11 cellular contexts compared by ENCODE assay signal in the genomic region with DNA sequence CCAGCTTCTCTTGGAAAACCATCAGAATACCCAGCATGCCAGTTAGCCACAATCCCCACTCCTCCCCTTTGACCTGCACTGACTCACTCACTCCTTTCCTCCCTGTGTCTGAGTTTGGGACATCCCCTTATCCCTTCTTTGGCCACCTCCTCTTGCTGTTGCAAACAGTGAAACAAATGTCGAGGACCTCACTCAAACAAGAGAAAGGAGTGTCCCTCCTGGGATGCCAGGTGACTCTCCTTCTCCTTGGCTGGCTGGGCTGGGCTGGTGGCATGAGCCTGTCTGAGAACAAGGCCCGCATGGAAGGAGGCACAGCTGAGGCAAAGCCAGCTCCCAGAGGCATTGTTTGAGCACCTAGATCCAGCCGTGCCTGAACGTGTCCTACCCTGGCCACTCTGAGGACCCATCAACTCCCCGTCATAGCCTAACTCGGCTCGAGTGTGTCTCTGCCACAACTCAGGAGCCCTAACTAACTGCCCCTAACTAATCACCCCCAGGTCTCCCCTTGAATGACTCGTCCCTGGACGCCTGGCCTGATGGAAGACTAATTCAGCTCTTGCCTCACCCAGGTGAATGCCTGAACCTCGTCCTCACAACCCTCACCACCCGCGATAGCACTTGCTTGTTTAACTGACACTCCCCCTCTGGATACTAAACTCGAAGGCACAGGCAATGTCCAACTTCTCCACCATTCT. TPM values are rescaled to one million over a fixed set of nuclear protein-coding genes. Genes with fewer than 3 reads are reported as not detected.
A peak's percentile ranks its signal among the peaks of the same experiment; 100 is the strongest.
DNase-seq lines count a peak whose midpoint lies in the region; ATAC-seq and TF ChIP-seq lines count a peak whose summit lies in the region.
"Had no signal": no experiment of that assay in that cellular context is flagged by ENCODE, and none has a peak within 500 bp of the region (broad histone marks: within the 10 kb centered on the region; RNA-seq: fewer than 3 reads in every experiment).

No MANE protein-coding gene starts in this region.

- no peaks in the 10 kb centered on the region for H3K27me3 ChIP-seq in CD8-positive, alpha-beta T cell (ENCODE audit: insufficient read depth, low read length)
- H3K27me3 ChIP-seq in RWPE2 (ENCODE audit: insufficient read depth, poor library complexity, severe bottlenecking) (no peaks in the 10 kb centered on the region), esophagus muscularis mucosa (no peaks in the 10 kb centered on the region), psoas muscle (ENCODE audit: insufficient read depth in 3 of 3, low read length in 2 of 3) (no peaks in the 10 kb centered on the region), spleen (replicated peaks in 1 of 7) (no peaks in the 10 kb centered on the region)

- no peak for TF ChIP-seq EP300 in esophagus muscularis mucosa (IDR thresholded peaks at IDR 0.05)

- H3K36me3 ChIP-seq in CD8-positive, alpha-beta T cell (ENCODE audit: insufficient read depth, low read length), result no peaks in the 10 kb centered on the region
- H3K36me3 ChIP-seq in RWPE2 (ENCODE audit: low read depth), result no peaks in the 10 kb centered on the region
- peaks cover 0 to 8% (median 3%) of the 10 kb centered on the region in 4 donors for H3K36me3 ChIP-seq in esophagus muscularis mucosa
- no peaks in the 10 kb centered on the region for H3K36me3 ChIP-seq in psoas muscle (ENCODE audit: insufficient read depth in 1 of 2, low read depth in 1 of 2)
- H3K36me3 ChIP-seq in spleen, result peaks cover 0 to 45% (median 0%) of the 10 kb centered on the region in 6 donors

- 80% methylated on average over 12 of the region's 13 CpGs for WGBS in esophagus muscularis mucosa
- 76 to 89% (median 76%) methylated on average over 13 of the region's 13 CpGs for WGBS in psoas muscle, 3 donors
- 81 to 97% (median 84%) methylated on average over 13 of the region's 13 CpGs for WGBS in spleen, 5 donors

- H3K4me3 ChIP-seq in CD8-positive, alpha-beta T cell (ENCODE audit: low read depth, low read length), result no peak overlapping the region
- H3K4me3 ChIP-seq in RWPE2 (ENCODE audit: severe bottlenecking), result no peak overlapping the region
- no peak overlapping the region for H3K4me3 ChIP-seq in esophagus muscularis mucosa
- H3K4me3 ChIP-seq in psoas muscle, result no peak overlapping the region
- no peak overlapping the region for H3K4me3 ChIP-seq in spleen

- no peak for TF ChIP-seq CTCF in CD8-positive, alpha-beta T cell (IDR thresholded peaks at IDR 0.05)
- TF ChIP-seq CTCF in RWPE2 (IDR thresholded peaks at IDR 0.05; ENCODE audit: poor library complexity, severe bottlenecking), result no peak
- no peak for TF ChIP-seq CTCF in esophagus muscularis mucosa (IDR thresholded peaks at IDR 0.05)
- TF ChIP-seq CTCF in psoas muscle (IDR thresholded peaks at IDR 0.05), result no peak
- TF ChIP-seq CTCF in spleen (IDR thresholded peaks at IDR 0.05 in 8 of 11, conservative IDR thresholded peaks at IDR 0.05 in 3 of 11), result no peak

- TF ChIP-seq POLR2A in esophagus muscularis mucosa (IDR thresholded peaks at IDR 0.05; ENCODE audit: low read depth) (no peak), spleen (IDR thresholded peaks at IDR 0.05) (no peak)

- no peaks in the 10 kb centered on the region for H3K9me3 Mint-ChIP-seq in CD8-positive, alpha-beta T cell
- no peaks in the 10 kb centered on the region for H3K9me3 Mint-ChIP-seq in activated CD4-positive, alpha-beta T cell treated with anti-CD3 and anti-CD28 coated beads, Interleukin-2, amount 10 ng/mL, durations not matched to agents 24 days and 14 days
- H3K9me3 Mint-ChIP-seq: activated naive CD4-positive, alpha-beta T cell treated with anti-CD3 and anti-CD28 coated beads for 36 hours; T-cell had no signal

- H3K27ac Mint-ChIP-seq in CD8-positive, alpha-beta T cell, result peak overlapping the region; percentile 4
- no peak overlapping the region for H3K27ac Mint-ChIP-seq in activated CD4-positive, alpha-beta T cell treated with anti-CD3 and anti-CD28 coated beads, Interleukin-2, amount 10 ng/mL, durations not matched to agents 24 days and 14 days
- H3K27ac Mint-ChIP-seq: activated naive CD4-positive, alpha-beta T cell treated with anti-CD3 and anti-CD28 coated beads for 36 hours had no signal

- H3K4me1 Mint-ChIP-seq in CD8-positive, alpha-beta T cell (ENCODE audit: low read depth), result peaks cover 29% of the 10 kb centered on the region
- peaks cover 9% of the 10 kb centered on the region for H3K4me1 Mint-ChIP-seq in activated CD4-positive, alpha-beta T cell treated with anti-CD3 and anti-CD28 coated beads, Interleukin-2, amount 10 ng/mL, durations not matched to agents 24 days and 14 days

- CTCF ChIA-PET in CD8-positive, alpha-beta T cell (lab: Charles Lee), result no interaction called here

- ATAC-seq in CD8-positive, alpha-beta T cell, result no peak
- ATAC-seq in RWPE2 (ENCODE audit: low read depth) (peak; percentile 35; the same call in 2 of the 3 replicates), psoas muscle (peak in 1 of 4 donors; percentile 19), GM21360 (IDR thresholded peaks at IDR 0.05; ENCODE audit: unreplicated experiment) (no peak)
- ATAC-seq: T-cell had no signal

- no peaks in the 10 kb centered on the region for H3K9me3 ChIP-seq in CD8-positive, alpha-beta T cell (ENCODE audit: low read length)
- no peaks in the 10 kb centered on the region for H3K9me3 ChIP-seq in RWPE2 (ENCODE audit: severe bottlenecking)
- no peaks in the 10 kb centered on the region for H3K9me3 ChIP-seq in esophagus muscularis mucosa
- no peaks in the 10 kb centered on the region for H3K9me3 ChIP-seq in psoas muscle
- H3K9me3 ChIP-seq in spleen, result no peaks in the 10 kb centered on the region

- intact Hi-C loops in CD8-positive, alpha-beta T cell (cut with DNase I, micrococcal nuclease), result no loop called here
- intact Hi-C loops in esophagus muscularis mucosa (cut with DNase I) (loop anchor here (5.0 kb wide), 1 partner anchor 38 kb away; no protein-coding TSS in a partner anchor), psoas muscle (cut with DNase I) (loop anchor here in 1 of 2 donors (5.0 kb wide), 1 partner anchor 238 kb away; no protein-coding TSS in a partner anchor), spleen (cut with DNase I; ENCODE audit: low total_unique reads) (no loop called here)
- intact Hi-C loops in activated CD4-positive, alpha-beta T cell treated with anti-CD3 and anti-CD28 coated beads, Interleukin-2, amount 10 ng/mL, durations not matched to agents 24 days and 14 days (cut with micrococcal nuclease), result no loop called here

- no peaks in the 10 kb centered on the region for H3K27me3 Mint-ChIP-seq in CD8-positive, alpha-beta T cell (ENCODE audit: low read depth)
- no peaks in the 10 kb centered on the region for H3K27me3 Mint-ChIP-seq in activated CD4-positive, alpha-beta T cell treated with anti-CD3 and anti-CD28 coated beads, Interleukin-2, amount 10 ng/mL, durations not matched to agents 24 days and 14 days
- H3K27me3 Mint-ChIP-seq: T-cell had no signal

- no peak for DNase-seq in CD8-positive, alpha-beta T cell
- DNase-seq in RWPE2 (ENCODE audit: low spot score), result no peak
- no peak for DNase-seq in esophagus muscularis mucosa (ENCODE audit: extremely low spot score)
- DNase-seq in psoas muscle, result no peak
- DNase-seq in activated CD4-positive, alpha-beta T cell treated with anti-CD3 and anti-CD28 coated beads, Interleukin-2, amount 10 ng/mL, durations not matched to agents 24 days and 14 days, result no peak
- no peak for DNase-seq in middle frontal gyrus (ENCODE audit: extremely low spot score, low spot score)
- no peak for DNase-seq in spleen
- DNase-seq: activated naive CD4-positive, alpha-beta T cell treated with anti-CD3 and anti-CD28 coated beads for 36 hours; NCI-H1930; T-cell had no signal

- no peak overlapping the region for H3K27ac ChIP-seq in CD8-positive, alpha-beta T cell (ENCODE audit: low read depth, low read length)
- peak overlapping the region; percentile 97 for H3K27ac ChIP-seq in RWPE2 (ENCODE audit: poor library complexity, severe bottlenecking)
- H3K27ac ChIP-seq in esophagus muscularis mucosa (replicated peaks in 1 of 4), result peak overlapping the region; percentile 48 to 98 (median 56)
- peak overlapping the region; percentile 76 for H3K27ac ChIP-seq in psoas muscle
- H3K27ac ChIP-seq in spleen, result no peak overlapping the region

- POLR2A ChIA-PET in CD8-positive, alpha-beta T cell (lab: Charles Lee), result no interaction called here

- H3K4me1 ChIP-seq in CD8-positive, alpha-beta T cell (ENCODE audit: insufficient read depth, low read length), result peaks cover 4% of the 10 kb centered on the region
- H3K4me1 ChIP-seq in RWPE2 (ENCODE audit: insufficient read depth, poor library complexity, severe bottlenecking) (peaks cover 45% of the 10 kb centered on the region), esophagus muscularis mucosa (peaks cover 54 to 93% (median 78%) of the 10 kb centered on the region in 4 donors), psoas muscle (peaks cover 74% of the 10 kb centered on the region), spleen (peaks cover 18 to 75% (median 46%) of the 10 kb centered on the region in 6 donors)

- H3K36me3 Mint-ChIP-seq in CD8-positive, alpha-beta T cell, result peaks cover 24% of the 10 kb centered on the region
- H3K36me3 Mint-ChIP-seq in activated CD4-positive, alpha-beta T cell treated with anti-CD3 and anti-CD28 coated beads, Interleukin-2, amount 10 ng/mL, durations not matched to agents 24 days and 14 days (ENCODE audit: low read depth), result no peaks in the 10 kb centered on the region

- no peak overlapping the region for H3K4me3 Mint-ChIP-seq in CD8-positive, alpha-beta T cell
- no peak overlapping the region for H3K4me3 Mint-ChIP-seq in activated CD4-positive, alpha-beta T cell treated with anti-CD3 and anti-CD28 coated beads, Interleukin-2, amount 10 ng/mL, durations not matched to agents 24 days and 14 days
- H3K4me3 Mint-ChIP-seq: activated naive CD4-positive, alpha-beta T cell treated with anti-CD3 and anti-CD28 coated beads for 36 hours; T-cell had no signal

RNA-seq across cellular contexts. Expression of gene NCOR2, which starts 43.0 kb away (rescaled TPM):
- total RNA-seq in CD8-positive, alpha-beta T cell, result 10 to 100 TPM; 96.5 to 97.8 TPM
- 100 to 1,000 TPM; 107 to 188 (median 131) TPM for total RNA-seq in esophagus muscularis mucosa
- 100 to 1,000 TPM; 134 to 164 (median 146) TPM for total RNA-seq in psoas muscle
- 10 to 100 TPM; 44.1 to 62.2 (median 60.9) TPM for polyA plus RNA-seq in psoas muscle
- 125 and 128 TPM in 2 replicates for total RNA-seq in activated CD4-positive, alpha-beta T cell treated with anti-CD3 and anti-CD28 coated beads, Interleukin-2, amount 10 ng/mL, durations not matched to agents 24 days and 14 days
- 100 to 1,000 TPM; 145 to 236 (median 174) TPM for total RNA-seq in spleen
- polyA plus RNA-seq in spleen, result 10 to 100 TPM; 13.2 to 60.6 (median 17.2) TPM

Comparison
In these comparisons a context has a peak if more than half of its experiments do, and no peak if none do; other contexts are left out.
1. H3K27ac ChIP-seq: peak in RWPE2 (single experiment), esophagus muscularis mucosa (4 of 4) and psoas muscle (single experiment); none in CD8-positive, alpha-beta T cell (single experiment) and spleen (0 of 8).